8 cellular contexts compared by ENCODE assay signal in genomic region chr1:107965112-107965991, GRCh38. TPM values are rescaled to one million over a fixed set of nuclear protein-coding genes. Genes with fewer than 3 reads are reported as not detected.
DNase-seq lines count a peak whose midpoint lies in the region; ATAC-seq and TF ChIP-seq lines count a peak whose summit lies in the region.

TSS of gene VAV3 (minus strand) at chr1:107965180. CDS start at chr1:107964869, 311 bp downstream.

- no peak for DNase-seq in AG04449 (ENCODE audit: low read depth, low spot score)
- peak; percentile 72 for DNase-seq in GM20000 (ENCODE audit: low spot score)
- peak; percentile 88 for DNase-seq in NCI-H82 (lab: John Stamatoyannopoulos, UW)
- peak; percentile 21 for DNase-seq in activated T-cell treated with anti-CD3 and anti-CD28 coated beads for 4 hours
- no peak for DNase-seq in epithelial cell of proximal tubule (ENCODE audit: low read depth)
- DNase-seq in stimulated activated CD8-positive, alpha-beta memory T cell treated with anti-CD3 and anti-CD28 coated beads, Interleukin-15, amount 100 ng/mL, for 24 hours (ENCODE audit: low read depth): peak; percentile 37

- H3K4me3 ChIP-seq in AG04449 (ENCODE audit: low read depth, low read length) (peak within 1 kb of the TSS; percentile 48), epithelial cell of proximal tubule (ENCODE audit: low read depth, low read length) (peak within 1 kb of the TSS; percentile 58), mesodermal cell (ENCODE audit: extremely low read depth, insufficient read depth, low read length, poor library complexity, severe bottlenecking) (peak within 1 kb of the TSS; percentile 55)

- POLR2A ChIA-PET in AG04449 (lab: Yijun Ruan, JAX): no interaction called here

- peak within 1 kb of the TSS; percentile 2 for H3K27ac ChIP-seq in mesodermal cell (ENCODE audit: low read depth, low read length, severe bottlenecking)

- H3K4me1 ChIP-seq in mesodermal cell (ENCODE audit: control insufficient read depth, insufficient read depth, low read length, poor library complexity, severe bottlenecking): peaks cover 7% of the 10 kb centered on the region

- 0 to 1% methylated on average over 35 to 48 of the region's 72 CpGs for WGBS in mesodermal cell (ENCODE audit: insufficient coverage in 2 of 2), 2 experiments

- H3K36me3 ChIP-seq in mesodermal cell (ENCODE audit: control insufficient read depth, insufficient read depth, low read length): no peaks in the 10 kb centered on the region

- H3K9me3 ChIP-seq in mesodermal cell (ENCODE audit: control insufficient read depth, low read length): no peaks in the 10 kb centered on the region

- CTCF ChIA-PET in AG04449 (lab: Yijun Ruan, JAX): no interaction called here

- no peak for ATAC-seq in HG03439 (IDR thresholded peaks at IDR 0.05; ENCODE audit: unreplicated experiment)

- no peak for TF ChIP-seq CTCF in AG04449 (IDR thresholded peaks at IDR 0.05; ENCODE audit: insufficient read depth, low read length, missing control alignments)
- TF ChIP-seq CTCF in GM20000 (IDR thresholded peaks at IDR 0.05; ENCODE audit: extremely low read depth, missing control alignments): no peak
- TF ChIP-seq CTCF in epithelial cell of proximal tubule (conservative IDR thresholded peaks at IDR 0.05; ENCODE audit: low read depth, low read length): peak; percentile 26

RNA-seq across cellular contexts. Expression of gene VAV3, which starts in this region (rescaled TPM):
- total RNA-seq in epithelial cell of proximal tubule: 8.3 and 9.7 TPM in 2 replicates
- polyA plus RNA-seq in mesodermal cell (2013, experiment 1 of 2): 11.2 TPM
- 10.6 TPM for polyA plus RNA-seq in mesodermal cell (2013, experiment 2 of 2)

Comparison
In these comparisons a context has a peak if more than half of its experiments do, and no peak if none do; other contexts are left out.
1. DNase-seq: peak in GM20000 (single experiment), NCI-H82 (single experiment), activated T-cell treated with anti-CD3 and anti-CD28 coated beads for 4 hours (single experiment) and stimulated activated CD8-positive, alpha-beta memory T cell treated with anti-CD3 and anti-CD28 coated beads, Interleukin-15, amount 100 ng/mL, for 24 hours (single experiment); none in AG04449 (single experiment) and epithelial cell of proximal tubule (single experiment).
2. Peak in every context shown above with its lines, with median percentiles within 50 percentile points of each other: H3K4me3 ChIP-seq.